2 cellular contexts compared by ENCODE assay signal in genomic region chr10:86801995-86802394, GRCh38.
TF ChIP-seq lines count a peak whose summit lies in the region.

No MANE protein-coding gene starts in this region.

TF ChIP-seq in IMR-90, 13 proteins besides CTCF, POLR2A, EP300 and RAD21:
- TF ChIP-seq, protein P1, sequence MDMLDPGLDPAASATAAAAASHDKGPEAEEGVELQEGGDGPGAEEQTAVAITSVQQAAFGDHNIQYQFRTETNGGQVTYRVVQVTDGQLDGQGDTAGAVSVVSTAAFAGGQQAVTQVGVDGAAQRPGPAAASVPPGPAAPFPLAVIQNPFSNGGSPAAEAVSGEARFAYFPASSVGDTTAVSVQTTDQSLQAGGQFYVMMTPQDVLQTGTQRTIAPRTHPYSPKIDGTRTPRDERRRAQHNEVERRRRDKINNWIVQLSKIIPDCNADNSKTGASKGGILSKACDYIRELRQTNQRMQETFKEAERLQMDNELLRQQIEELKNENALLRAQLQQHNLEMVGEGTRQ (IDR thresholded peaks at IDR 0.05; ENCODE audit: low read depth, low read length): no peak
- TF ChIP-seq RCOR1 (IDR thresholded peaks at IDR 0.05; ENCODE audit: insufficient replicate concordance, low read length) (no peak), FOS (IDR thresholded peaks at IDR 0.05; ENCODE audit: low read depth, low read length) (no peak), SMC3 (IDR thresholded peaks at IDR 0.05; ENCODE audit: low read depth, low read length) (no peak)

TF ChIP-seq in H1, 55 proteins besides CTCF, POLR2A, EP300 and RAD21:
- no peak for TF ChIP-seq TEAD4 (IDR thresholded peaks at IDR 0.05; ENCODE audit: low read depth, low read length)
- no peak for TF ChIP-seq RFX5 (IDR thresholded peaks at IDR 0.05; ENCODE audit: borderline replicate concordance, low read depth, low read length)
- no peak for TF ChIP-seq KDM5A (IDR thresholded peaks at IDR 0.05; ENCODE audit: low read length)
- TF ChIP-seq JUND (IDR thresholded peaks at IDR 0.05; ENCODE audit: low read length): no peak
- no peak for TF ChIP-seq NANOG (IDR thresholded peaks at IDR 0.05; ENCODE audit: insufficient read depth, low read depth, low read length, poor library complexity, severe bottlenecking)
- TF ChIP-seq TBP (IDR thresholded peaks at IDR 0.05; ENCODE audit: low read depth, low read length): no peak
